Comparison of ENCODE assay signal across 12 cellular contexts in the genomic region with DNA sequence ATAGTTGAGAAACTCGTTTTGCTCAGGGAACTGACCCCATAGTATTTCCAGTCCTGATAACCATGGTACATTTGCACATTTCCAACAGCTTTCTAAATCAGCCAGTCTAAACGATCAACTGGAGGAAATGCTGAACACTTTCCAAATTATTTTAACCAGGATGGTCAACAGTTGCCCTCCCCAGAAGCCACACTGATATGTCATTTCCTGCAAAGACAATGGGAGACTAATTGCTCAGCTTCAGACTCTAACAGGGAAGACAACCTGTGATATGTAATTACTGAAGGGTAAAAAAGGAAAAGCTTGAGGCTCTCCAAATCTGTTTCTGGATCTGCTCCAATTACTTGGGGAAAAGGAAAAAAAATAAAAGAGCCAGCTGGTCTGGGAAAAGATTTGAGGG.
A peak's percentile ranks its signal among the peaks of the same experiment; 100 is the strongest.
DNase-seq lines count a peak whose midpoint lies in the region; ATAC-seq and TF ChIP-seq lines count a peak whose summit lies in the region.
"Had no signal": no experiment of that assay in that cellular context is flagged by ENCODE, and none has a peak within 500 bp of the region (broad histone marks: within the 10 kb centered on the region; RNA-seq: fewer than 3 reads in every experiment).

No MANE protein-coding gene starts in this region.

- peak; percentile 57 for DNase-seq in NCI-H748 (lab: John Stamatoyannopoulos, UW; ENCODE audit: unreplicated experiment)
- DNase-seq in NCI-H748 treated with DMSO at 0.1 percent for 48 hours (lab: John Stamatoyannopoulos, UW), result no peak
- peak; percentile 35 for DNase-seq in NCI-H2081 treated with DMSO at 0.1 percent for 48 hours (lab: John Stamatoyannopoulos, UW)
- DNase-seq in cerebellar nuclear complex (lab: John Stamatoyannopoulos, UW), result peak; percentile 14 to 70
- DNase-seq in naive thymus-derived CD8-positive, alpha-beta T cell, result no peak
- DNase-seq in HuH-7 (ENCODE audit: low spot score), result no peak
- DNase-seq in osteocyte (ENCODE audit: extremely low spot score, unreplicated experiment), result no peak
- DNase-seq: DND-41, foreskin keratinocyte, sigmoid colon, uterus had no signal

- H3K36me3 Mint-ChIP-seq in naive thymus-derived CD8-positive, alpha-beta T cell, result peaks cover 0 to 22% (median 7%) of the 10 kb centered on the region in 3 donors
- peaks cover 7% of the 10 kb centered on the region for H3K36me3 Mint-ChIP-seq in osteocyte (ENCODE audit: unreplicated experiment)

- ATAC-seq in naive thymus-derived CD8-positive, alpha-beta T cell, result no peak
- no peak for ATAC-seq in GM18870 (IDR thresholded peaks at IDR 0.05; ENCODE audit: unreplicated experiment)
- ATAC-seq: foreskin keratinocyte had no signal

- H3K9me3 Mint-ChIP-seq in naive thymus-derived CD8-positive, alpha-beta T cell, result peaks cover 0 to 1% (median 0%) of the 10 kb centered on the region in 9 donors
- no peaks in the 10 kb centered on the region for H3K9me3 Mint-ChIP-seq in osteocyte (ENCODE audit: unreplicated experiment)

- no peak for TF ChIP-seq CTCF in osteocyte (IDR thresholded peaks at IDR 0.05)

- H3K27me3 Mint-ChIP-seq in naive thymus-derived CD8-positive, alpha-beta T cell, result no peaks in the 10 kb centered on the region
- H3K27me3 Mint-ChIP-seq in osteocyte (ENCODE audit: unreplicated experiment), result no peaks in the 10 kb centered on the region

- H3K4me3 Mint-ChIP-seq in naive thymus-derived CD8-positive, alpha-beta T cell, result no peak overlapping the region
- no peak overlapping the region for H3K4me3 Mint-ChIP-seq in osteocyte (ENCODE audit: unreplicated experiment)

- POLR2A ChIA-PET in naive thymus-derived CD8-positive, alpha-beta T cell (lab: Charles Lee), result interaction anchor here (0.6 to 1.1 kb wide), 2 partner anchors 8 to 12 kb away, joined by 3 read pairs; no protein-coding TSS in a partner anchor

- peak overlapping the region in 9 of 10 donors; percentile 11 to 88 (median 59) for H3K27ac Mint-ChIP-seq in naive thymus-derived CD8-positive, alpha-beta T cell
- H3K27ac Mint-ChIP-seq in osteocyte (ENCODE audit: unreplicated experiment), result no peak overlapping the region

- peaks cover 28 to 68% (median 66%) of the 10 kb centered on the region in 4 donors for H3K4me1 Mint-ChIP-seq in naive thymus-derived CD8-positive, alpha-beta T cell
- H3K4me1 Mint-ChIP-seq in osteocyte (ENCODE audit: unreplicated experiment), result peaks cover 27% of the 10 kb centered on the region

Comparison
In these comparisons a context has a peak if more than half of its experiments do, and no peak if none do; other contexts are left out.
1. DNase-seq: peak in NCI-H748 (single experiment), NCI-H2081 treated with DMSO at 0.1 percent for 48 hours (single experiment) and cerebellar nuclear complex (2 of 2); none in NCI-H748 treated with DMSO at 0.1 percent for 48 hours (single experiment), naive thymus-derived CD8-positive, alpha-beta T cell (0 of 10), HuH-7 (single experiment) and osteocyte (single experiment).